Comparison of ENCODE assay signal across 1 cellular context in genomic region chr11:64185323-64186204, GRCh38.
A peak's percentile ranks its signal among the peaks of the same experiment; 100 is the strongest.
TF ChIP-seq lines count a peak whose summit lies in the region.

TSS of gene STIP1 (plus strand) at chr11:64186171. CDS start at chr11:64186262, 91 bp downstream.

TF ChIP-seq in HEK293, 187 proteins besides CTCF, POLR2A, EP300 and RAD21 (continued from another document and continues in another):
- TF ChIP-seq ZNF501 (tag by site-specific recombination; IDR thresholded peaks at IDR 0.05) (peak; percentile 91), ZNF639 (tag by site-specific recombination; IDR thresholded peaks at IDR 0.05) (peak; percentile 20; the same call in 1 of the 2 replicates), ZNF138 (tag by site-specific recombination; IDR thresholded peaks at IDR 0.05; ENCODE audit: borderline replicate concordance) (no peak), BCL11A (tag by site-specific recombination; IDR thresholded peaks at IDR 0.05; ENCODE audit: low read depth) (peak; percentile 78; the same call in 1 of the 2 replicates), ZNF48 (tag by site-specific recombination; IDR thresholded peaks at IDR 0.05) (no peak), TRIM28 (IDR thresholded peaks at IDR 0.05; ENCODE audit: borderline replicate concordance, low read length) (no peak), HOXD13 (CRISPR knock-in tag; IDR thresholded peaks at IDR 0.05; ENCODE audit: borderline replicate concordance) (no peak), SP7 (tag by site-specific recombination; IDR thresholded peaks at IDR 0.05) (peak; percentile 68), ZFHX2 (tag by site-specific recombination; conservative IDR thresholded peaks at IDR 0.05) (peak; percentile 76), ZNF76 (tag by site-specific recombination; IDR thresholded peaks at IDR 0.05; ENCODE audit: borderline replicate concordance, low read depth) (peak; percentile 74), WT1 (tag by site-specific recombination; IDR thresholded peaks at IDR 0.05) (peak; percentile 63), KLF1 (tag by site-specific recombination; IDR thresholded peaks at IDR 0.05) (peak; percentile 66), ZNF121 (tag by site-specific recombination; IDR thresholded peaks at IDR 0.05) (peak; percentile 28; the same call in 1 of the 2 replicates), GLIS1 (tag by site-specific recombination; IDR thresholded peaks at IDR 0.05) (0 out of 2 replicates have a peak, but pooled peaks have one; percentile 10), ZNF660 (tag by site-specific recombination; IDR thresholded peaks at IDR 0.05) (peak; percentile 91), ZNF530 (tag by site-specific recombination; IDR thresholded peaks at IDR 0.05; ENCODE audit: low read depth) (no peak), GLIS2 (tag by site-specific recombination; IDR thresholded peaks at IDR 0.05) (0 out of 2 replicates have a peak, but pooled peaks have one; percentile 25), GLI4 (tag by site-specific recombination; IDR thresholded peaks at IDR 0.05) (0 out of 2 replicates have a peak, but pooled peaks have one; percentile 65), ZNF596 (tag by site-specific recombination; IDR thresholded peaks at IDR 0.05) (no peak), ZNF239 (tag by site-specific recombination; IDR thresholded peaks at IDR 0.05) (0 out of 2 replicates have a peak, but pooled peaks have one; percentile 65), SP3 (tag by site-specific recombination; IDR thresholded peaks at IDR 0.05) (peak; percentile 97), PRDM10 (tag by site-specific recombination; IDR thresholded peaks at IDR 0.05) (peak; percentile 4; the same call in 1 of the 2 replicates), KLF9 (tag by site-specific recombination; IDR thresholded peaks at IDR 0.05; ENCODE audit: low read depth) (peak; percentile 55), ZNF341 (tag by site-specific recombination; IDR thresholded peaks at IDR 0.05; ENCODE audit: low read depth) (peak; percentile 35; the same call in 1 of the 2 replicates), HOXC10 (CRISPR knock-in tag; IDR thresholded peaks at IDR 0.05) (0 out of 2 replicates have a peak, but pooled peaks have one; percentile 70), ZBTB17 (tag by site-specific recombination; IDR thresholded peaks at IDR 0.05) (peak; percentile 10; the same call in 1 of the 2 replicates), ZNF302 (tag by site-specific recombination; IDR thresholded peaks at IDR 0.05; ENCODE audit: low read depth) (no peak), REST (tag by site-specific recombination; IDR thresholded peaks at IDR 0.05) (peak; percentile 50; the same call in 1 of the 2 replicates), KLF17 (tag by site-specific recombination; IDR thresholded peaks at IDR 0.05) (peak; percentile 90), ZNF274 (IDR thresholded peaks at IDR 0.05; ENCODE audit: low read length) (no peak), ZNF274 (tag by site-specific recombination; IDR thresholded peaks at IDR 0.05; ENCODE audit: borderline replicate concordance) (no peak), ZNF324 (tag by site-specific recombination; IDR thresholded peaks at IDR 0.05) (peak; percentile 81), INSM2 (tag by site-specific recombination; IDR thresholded peaks at IDR 0.05) (peak; percentile 71; the same call in 1 of the 2 replicates), ZNF843 (tag by site-specific recombination; IDR thresholded peaks at IDR 0.05) (peak; percentile 29; the same call in 1 of the 2 replicates), ZNF768 (tag by site-specific recombination; IDR thresholded peaks at IDR 0.05) (no peak), KLF7 (tag by site-specific recombination; IDR thresholded peaks at IDR 0.05; ENCODE audit: borderline replicate concordance) (peak; percentile 70; the same call in 1 of the 2 replicates), ZNF24 (tag by site-specific recombination; IDR thresholded peaks at IDR 0.05) (peak; percentile 60; the same call in 1 of the 2 replicates), ZNF394 (tag by site-specific recombination; IDR thresholded peaks at IDR 0.05; ENCODE audit: borderline replicate concordance) (peak; percentile 85; the same call in 1 of the 2 replicates), ZNF792 (tag by site-specific recombination; IDR thresholded peaks at IDR 0.05) (0 out of 2 replicates have a peak, but pooled peaks have one; percentile 43)
- TF ChIP-seq, protein P1, sequence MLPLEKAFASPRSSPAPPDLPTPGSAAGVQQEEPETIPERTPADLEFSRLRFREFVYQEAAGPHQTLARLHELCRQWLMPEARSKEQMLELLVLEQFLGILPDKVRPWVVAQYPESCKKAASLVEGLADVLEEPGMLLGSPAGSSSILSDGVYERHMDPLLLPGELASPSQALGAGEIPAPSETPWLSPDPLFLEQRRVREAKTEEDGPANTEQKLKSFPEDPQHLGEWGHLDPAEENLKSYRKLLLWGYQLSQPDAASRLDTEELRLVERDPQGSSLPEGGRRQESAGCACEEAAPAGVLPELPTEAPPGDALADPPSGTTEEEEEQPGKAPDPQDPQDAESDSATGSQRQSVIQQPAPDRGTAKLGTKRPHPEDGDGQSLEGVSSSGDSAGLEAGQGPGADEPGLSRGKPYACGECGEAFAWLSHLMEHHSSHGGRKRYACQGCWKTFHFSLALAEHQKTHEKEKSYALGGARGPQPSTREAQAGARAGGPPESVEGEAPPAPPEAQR (tag by site-specific recombination; IDR thresholded peaks at IDR 0.05): no peak
- TF ChIP-seq, protein P2, sequence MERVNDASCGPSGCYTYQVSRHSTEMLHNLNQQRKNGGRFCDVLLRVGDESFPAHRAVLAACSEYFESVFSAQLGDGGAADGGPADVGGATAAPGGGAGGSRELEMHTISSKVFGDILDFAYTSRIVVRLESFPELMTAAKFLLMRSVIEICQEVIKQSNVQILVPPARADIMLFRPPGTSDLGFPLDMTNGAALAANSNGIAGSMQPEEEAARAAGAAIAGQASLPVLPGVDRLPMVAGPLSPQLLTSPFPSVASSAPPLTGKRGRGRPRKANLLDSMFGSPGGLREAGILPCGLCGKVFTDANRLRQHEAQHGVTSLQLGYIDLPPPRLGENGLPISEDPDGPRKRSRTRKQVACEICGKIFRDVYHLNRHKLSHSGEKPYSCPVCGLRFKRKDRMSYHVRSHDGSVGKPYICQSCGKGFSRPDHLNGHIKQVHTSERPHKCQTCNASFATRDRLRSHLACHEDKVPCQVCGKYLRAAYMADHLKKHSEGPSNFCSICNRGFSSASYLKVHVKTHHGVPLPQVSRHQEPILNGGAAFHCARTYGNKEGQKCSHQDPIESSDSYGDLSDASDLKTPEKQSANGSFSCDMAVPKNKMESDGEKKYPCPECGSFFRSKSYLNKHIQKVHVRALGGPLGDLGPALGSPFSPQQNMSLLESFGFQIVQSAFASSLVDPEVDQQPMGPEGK (tag by site-specific recombination; IDR thresholded peaks at IDR 0.05): peak; percentile 66; the same call in 1 of the 2 replicates
- TF ChIP-seq, protein P3, sequence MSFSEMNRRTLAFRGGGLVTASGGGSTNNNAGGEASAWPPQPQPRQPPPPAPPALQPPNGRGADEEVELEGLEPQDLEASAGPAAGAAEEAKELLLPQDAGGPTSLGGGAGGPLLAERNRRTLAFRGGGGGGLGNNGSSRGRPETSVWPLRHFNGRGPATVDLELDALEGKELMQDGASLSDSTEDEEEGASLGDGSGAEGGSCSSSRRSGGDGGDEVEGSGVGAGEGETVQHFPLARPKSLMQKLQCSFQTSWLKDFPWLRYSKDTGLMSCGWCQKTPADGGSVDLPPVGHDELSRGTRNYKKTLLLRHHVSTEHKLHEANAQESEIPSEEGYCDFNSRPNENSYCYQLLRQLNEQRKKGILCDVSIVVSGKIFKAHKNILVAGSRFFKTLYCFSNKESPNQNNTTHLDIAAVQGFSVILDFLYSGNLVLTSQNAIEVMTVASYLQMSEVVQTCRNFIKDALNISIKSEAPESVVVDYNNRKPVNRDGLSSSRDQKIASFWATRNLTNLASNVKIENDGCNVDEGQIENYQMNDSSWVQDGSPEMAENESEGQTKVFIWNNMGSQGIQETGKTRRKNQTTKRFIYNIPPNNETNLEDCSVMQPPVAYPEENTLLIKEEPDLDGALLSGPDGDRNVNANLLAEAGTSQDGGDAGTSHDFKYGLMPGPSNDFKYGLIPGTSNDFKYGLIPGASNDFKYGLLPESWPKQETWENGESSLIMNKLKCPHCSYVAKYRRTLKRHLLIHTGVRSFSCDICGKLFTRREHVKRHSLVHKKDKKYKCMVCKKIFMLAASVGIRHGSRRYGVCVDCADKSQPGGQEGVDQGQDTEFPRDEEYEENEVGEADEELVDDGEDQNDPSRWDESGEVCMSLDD (tag by site-specific recombination; IDR thresholded peaks at IDR 0.05): no peak
- TF ChIP-seq, protein P4, sequence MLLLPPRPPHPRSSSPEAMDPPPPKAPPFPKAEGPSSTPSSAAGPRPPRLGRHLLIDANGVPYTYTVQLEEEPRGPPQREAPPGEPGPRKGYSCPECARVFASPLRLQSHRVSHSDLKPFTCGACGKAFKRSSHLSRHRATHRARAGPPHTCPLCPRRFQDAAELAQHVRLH (tag by site-specific recombination; IDR thresholded peaks at IDR 0.05): 0 out of 2 replicates have a peak, but pooled peaks have one; percentile 43
